Comparison of ENCODE assay signal across 8 cellular contexts in the genomic region with DNA sequence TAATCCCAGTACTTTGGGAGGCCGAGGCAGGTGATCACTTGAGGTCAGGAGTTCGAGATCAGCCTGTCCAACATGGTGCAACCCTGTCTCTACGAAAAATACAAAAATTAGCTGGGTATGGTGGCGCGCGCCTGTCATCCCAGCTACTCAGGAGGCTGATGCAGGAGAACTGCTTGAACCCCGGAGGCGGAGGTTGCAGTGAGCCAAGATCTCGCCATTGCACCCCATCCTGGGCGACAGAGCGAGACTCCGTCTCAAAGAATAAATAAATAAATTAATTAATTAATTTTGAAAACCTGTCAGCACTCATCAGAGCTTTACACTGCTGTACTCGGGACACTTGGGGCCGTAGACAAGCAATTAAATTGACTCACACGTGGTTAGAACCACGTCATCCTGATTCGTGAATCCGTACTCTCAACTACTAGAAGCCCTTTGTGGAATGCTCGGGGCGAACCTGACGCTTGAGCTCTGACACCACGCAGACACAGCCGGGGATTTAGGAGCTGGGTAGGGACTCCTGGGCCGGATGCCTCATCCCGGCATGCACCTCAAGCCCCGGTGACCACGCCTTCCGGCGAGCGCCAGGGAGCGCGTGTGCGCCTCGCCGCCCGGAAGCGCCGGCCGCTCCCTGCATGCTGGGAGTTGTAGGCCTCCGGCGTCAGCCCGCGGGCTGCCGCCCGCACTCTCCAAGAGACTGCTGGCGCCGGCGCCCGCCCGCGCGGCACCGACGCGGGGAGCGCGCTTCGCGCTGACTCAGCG. TPM values are rescaled to one million over a fixed set of nuclear protein-coding genes. Genes with fewer than 3 reads are reported as not detected.
A peak's percentile ranks its signal among the peaks of the same experiment; 100 is the strongest.
DNase-seq lines count a peak whose midpoint lies in the region; ATAC-seq and TF ChIP-seq lines count a peak whose summit lies in the region.

A gene with protein sequence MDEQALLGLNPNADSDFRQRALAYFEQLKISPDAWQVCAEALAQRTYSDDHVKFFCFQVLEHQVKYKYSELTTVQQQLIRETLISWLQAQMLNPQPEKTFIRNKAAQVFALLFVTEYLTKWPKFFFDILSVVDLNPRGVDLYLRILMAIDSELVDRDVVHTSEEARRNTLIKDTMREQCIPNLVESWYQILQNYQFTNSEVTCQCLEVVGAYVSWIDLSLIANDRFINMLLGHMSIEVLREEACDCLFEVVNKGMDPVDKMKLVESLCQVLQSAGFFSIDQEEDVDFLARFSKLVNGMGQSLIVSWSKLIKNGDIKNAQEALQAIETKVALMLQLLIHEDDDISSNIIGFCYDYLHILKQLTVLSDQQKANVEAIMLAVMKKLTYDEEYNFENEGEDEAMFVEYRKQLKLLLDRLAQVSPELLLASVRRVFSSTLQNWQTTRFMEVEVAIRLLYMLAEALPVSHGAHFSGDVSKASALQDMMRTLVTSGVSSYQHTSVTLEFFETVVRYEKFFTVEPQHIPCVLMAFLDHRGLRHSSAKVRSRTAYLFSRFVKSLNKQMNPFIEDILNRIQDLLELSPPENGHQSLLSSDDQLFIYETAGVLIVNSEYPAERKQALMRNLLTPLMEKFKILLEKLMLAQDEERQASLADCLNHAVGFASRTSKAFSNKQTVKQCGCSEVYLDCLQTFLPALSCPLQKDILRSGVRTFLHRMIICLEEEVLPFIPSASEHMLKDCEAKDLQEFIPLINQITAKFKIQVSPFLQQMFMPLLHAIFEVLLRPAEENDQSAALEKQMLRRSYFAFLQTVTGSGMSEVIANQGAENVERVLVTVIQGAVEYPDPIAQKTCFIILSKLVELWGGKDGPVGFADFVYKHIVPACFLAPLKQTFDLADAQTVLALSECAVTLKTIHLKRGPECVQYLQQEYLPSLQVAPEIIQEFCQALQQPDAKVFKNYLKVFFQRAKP (plus strand): TSS at position 685 of the 762 bp plus-strand sequence. CDS start 5,644 bp downstream, outside the sequence.

- H3K27me3 Mint-ChIP-seq in CD4-positive, alpha-beta memory T cell = no peaks in the 10 kb centered on the region
- no peaks in the 10 kb centered on the region for H3K27me3 Mint-ChIP-seq in activated CD4-positive, alpha-beta memory T cell treated with anti-CD3 and anti-CD28 coated beads for 36 hours

- H3K9me3 Mint-ChIP-seq in CD4-positive, alpha-beta memory T cell = peaks cover 0 to 2% (median 0%) of the 10 kb centered on the region in 8 donors
- no peaks in the 10 kb centered on the region for H3K9me3 Mint-ChIP-seq in activated CD4-positive, alpha-beta memory T cell treated with anti-CD3 and anti-CD28 coated beads for 36 hours

- peaks cover 21 to 49% (median 37%) of the 10 kb centered on the region in 4 donors for H3K4me1 Mint-ChIP-seq in CD4-positive, alpha-beta memory T cell
- peaks cover 38% of the 10 kb centered on the region for H3K4me1 Mint-ChIP-seq in activated CD4-positive, alpha-beta memory T cell treated with anti-CD3 and anti-CD28 coated beads for 36 hours (ENCODE audit: low read depth)

- POLR2A ChIA-PET in CD4-positive, alpha-beta memory T cell (lab: Charles Lee; ENCODE audit: partially characterized antibody) = interaction anchor here (0.8 to 2.9 kb wide), 12 partner anchors 8 to 765 kb away, joined by 3 to 15 read pairs (median 4); a partner anchor contains a TSS
- POLR2A ChIA-PET in activated CD4-positive, alpha-beta memory T cell treated with anti-CD3 and anti-CD28 coated beads for 36 hours (lab: Charles Lee) = interaction anchor here (0.5 to 1.5 kb wide), 6 partner anchors 19 to 356 kb away, joined by 3 to 5 read pairs (median 4); a partner anchor contains a TSS

- H3K4me3 ChIP-seq in CD4-positive, alpha-beta memory T cell (ENCODE audit: low read length in 2 of 2) = peak within 1 kb of the TSS; percentile 78 to 86
- H3K4me3 ChIP-seq in duodenal mucosa (ENCODE audit: low read depth in 1 of 2, low read length in 2 of 2) (peak within 1 kb of the TSS; percentile 78 to 93), lower leg skin (ENCODE audit: low read depth, poor library complexity, severe bottlenecking) (peak within 1 kb of the TSS; percentile 99)

- peaks cover 0 to 9% of the 10 kb centered on the region in 2 donors for H3K36me3 Mint-ChIP-seq in CD4-positive, alpha-beta memory T cell
- peaks cover 13% of the 10 kb centered on the region for H3K36me3 Mint-ChIP-seq in activated CD4-positive, alpha-beta memory T cell treated with anti-CD3 and anti-CD28 coated beads for 36 hours

- CTCF ChIA-PET in CD4-positive, alpha-beta memory T cell (lab: Charles Lee; ENCODE audit: partially characterized antibody) = interaction anchor here (1.1 to 1.2 kb wide), 2 partner anchors 11 to 15 kb away, joined by 3 to 4 read pairs; no protein-coding TSS in a partner anchor
- CTCF ChIA-PET in activated CD4-positive, alpha-beta memory T cell treated with anti-CD3 and anti-CD28 coated beads for 36 hours (lab: Charles Lee) = interaction anchor here (0.6 to 1.4 kb wide), 4 partner anchors 13 to 145 kb away, joined by 4 to 7 read pairs (median 4); no protein-coding TSS in a partner anchor

- peak in 1 of 2 donors; percentile 18 for TF ChIP-seq POLR2A in lower leg skin (IDR thresholded peaks at IDR 0.05)

- H3K9ac ChIP-seq in duodenal mucosa (ENCODE audit: low read depth in 1 of 2, low read length in 2 of 2) = peak within 1 kb of the TSS; percentile 80 to 91

- intact Hi-C loops in CD4-positive, alpha-beta memory T cell (cut with micrococcal nuclease) = loop anchor here (1.0 to 10.0 kb wide), 8 partner anchors 49 to 1901 kb away; a partner anchor contains a TSS
- intact Hi-C loops in activated CD4-positive, alpha-beta memory T cell treated with anti-CD3 and anti-CD28 coated beads for 36 hours (cut with micrococcal nuclease) = loop anchor here (1.0 to 10.0 kb wide), 12 partner anchors 14 to 1937 kb away; a partner anchor contains a TSS
- intact Hi-C loops in lower leg skin (cut with DNase I; ENCODE audit: low total_unique reads) = no loop called here

- ATAC-seq in GM19455 (IDR thresholded peaks at IDR 0.05; ENCODE audit: unreplicated experiment) = peak; percentile 92

- peak within 1 kb of the TSS; percentile 90 to 98 (median 96) for H3K4me3 Mint-ChIP-seq in CD4-positive, alpha-beta memory T cell
- H3K4me3 Mint-ChIP-seq in activated CD4-positive, alpha-beta memory T cell treated with anti-CD3 and anti-CD28 coated beads for 36 hours = peak within 1 kb of the TSS; percentile 97

- H3K27me3 ChIP-seq in CD4-positive, alpha-beta memory T cell (ENCODE audit: insufficient read depth, low read length) = no peaks in the 10 kb centered on the region
- H3K27me3 ChIP-seq in duodenal mucosa (ENCODE audit: control insufficient read depth in 1 of 2, insufficient read depth in 2 of 2, low read length in 2 of 2) = no peaks in the 10 kb centered on the region

- H3K36me3 ChIP-seq in CD4-positive, alpha-beta memory T cell (ENCODE audit: insufficient read depth, low read length) = no peaks in the 10 kb centered on the region
- no peaks in the 10 kb centered on the region for H3K36me3 ChIP-seq in duodenal mucosa (ENCODE audit: control insufficient read depth in 1 of 2, insufficient read depth in 2 of 2, low read length in 2 of 2)

- H3K27ac ChIP-seq in CD4-positive, alpha-beta memory T cell (ENCODE audit: low read depth, low read length) = peak within 1 kb of the TSS; percentile 91
- H3K27ac ChIP-seq in duodenal mucosa (ENCODE audit: low read depth, low read length) = peak within 1 kb of the TSS; percentile 94

- peak; percentile 91 to 95 (median 94) for DNase-seq in CD4-positive, alpha-beta memory T cell
- peak; percentile 97 for DNase-seq in HK-2 (ENCODE audit: unreplicated experiment)
- DNase-seq in NCI-H82 treated with DMSO at 0.1 percent for 48 hours (lab: John Stamatoyannopoulos, UW; ENCODE audit: unreplicated experiment) = peak; percentile 87
- peak; percentile 96 for DNase-seq in activated CD4-positive, alpha-beta memory T cell treated with anti-CD3 and anti-CD28 coated beads for 36 hours
- DNase-seq in lower leg skin (ENCODE audit: low spot score in 2 of 2) = peak; percentile 91 to 98
- DNase-seq in stimulated activated CD4-positive, alpha-beta T cell treated with anti-CD3 and anti-CD28 coated beads, TNF-alpha, amount 100 ng/mL, for 1 hour (ENCODE audit: low read depth in 3 of 3, low spot score in 1 of 3) = peak; percentile 81 to 84 (median 84)

- 20 to 31% methylated on average over 23 to 36 of the region's 60 CpGs for WGBS in lower leg skin, 2 donors

- peak within 1 kb of the TSS; percentile 94 to 98 (median 97) for H3K27ac Mint-ChIP-seq in CD4-positive, alpha-beta memory T cell
- peak within 1 kb of the TSS; percentile 98 for H3K27ac Mint-ChIP-seq in activated CD4-positive, alpha-beta memory T cell treated with anti-CD3 and anti-CD28 coated beads for 36 hours

- H3K9me3 ChIP-seq in CD4-positive, alpha-beta memory T cell (ENCODE audit: control insufficient read depth in 1 of 2, low read length in 2 of 2) = no peaks in the 10 kb centered on the region
- H3K9me3 ChIP-seq in duodenal mucosa (ENCODE audit: control insufficient read depth in 1 of 2, low read length in 2 of 2) = no peaks in the 10 kb centered on the region

- H3K4me1 ChIP-seq in CD4-positive, alpha-beta memory T cell (ENCODE audit: insufficient read depth, low read length) = peaks cover 33% of the 10 kb centered on the region
- peaks cover 0 to 4% of the 10 kb centered on the region in 2 donors for H3K4me1 ChIP-seq in duodenal mucosa (ENCODE audit: control insufficient read depth in 1 of 2, insufficient read depth in 2 of 2, low read length in 2 of 2)

- TF ChIP-seq CTCF in lower leg skin (IDR thresholded peaks at IDR 0.05) = no peak

RNA-seq across cellular contexts. Expression of the gene that starts here (rescaled TPM):
- 10 to 100 TPM; 88.8 TPM for total RNA-seq in CD4-positive, alpha-beta memory T cell
- 10 to 100 TPM; 50.2 to 50.8 TPM for polyA plus RNA-seq in CD4-positive, alpha-beta memory T cell
- 100 to 1,000 TPM; 145 to 153 TPM for total RNA-seq in activated CD4-positive, alpha-beta memory T cell treated with anti-CD3 and anti-CD28 coated beads for 36 hours
- total RNA-seq in lower leg skin = 10 to 100 TPM; 25.3 to 32.5 (median 29.6) TPM

Comparison
In these comparisons a context has a peak if more than half of its experiments do, and no peak if none do; other contexts are left out.
1. Peak in every context shown above with its lines: DNase-seq, ATAC-seq, H3K4me3 ChIP-seq and H3K27ac ChIP-seq.